Comparison of ENCODE assay signal across 2 cellular contexts in the genomic region with DNA sequence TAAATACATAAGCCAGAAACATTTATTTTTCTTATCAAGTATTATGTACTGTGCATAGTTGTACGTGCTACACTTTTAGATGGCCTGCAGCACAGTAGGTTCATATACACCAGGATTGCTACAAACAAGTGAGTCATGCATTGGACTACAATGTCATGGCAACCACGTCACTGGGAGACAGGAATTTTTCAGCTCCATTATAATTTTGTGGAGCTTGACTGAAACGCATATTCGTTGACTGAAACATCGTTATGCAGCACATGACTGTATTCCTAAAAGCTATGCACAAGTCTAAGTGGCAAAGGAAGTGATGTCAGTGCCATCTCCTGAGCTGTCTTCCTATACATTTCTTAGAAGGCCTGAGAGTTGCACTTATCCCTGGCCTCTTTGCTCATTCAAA.
TF ChIP-seq lines count a peak whose summit lies in the region.

No MANE protein-coding gene starts in this region.

TF ChIP-seq in GM23338, 12 proteins besides CTCF, POLR2A, EP300 and RAD21:
- TF ChIP-seq ZNF462 (CRISPR knock-in tag; IDR thresholded peaks at IDR 0.05) (no peak), EZH2 (IDR thresholded peaks at IDR 0.05; ENCODE audit: low read depth, unreplicated experiment) (no peak), CREB1 (CRISPR knock-in tag; IDR thresholded peaks at IDR 0.05; ENCODE audit: low read depth) (no peak), ZNF114 (CRISPR knock-in tag; IDR thresholded peaks at IDR 0.05) (no peak), POLR2AphosphoS5 (IDR thresholded peaks at IDR 0.05; ENCODE audit: low read depth) (no peak), EZH2phosphoT487 (IDR thresholded peaks at IDR 0.05; ENCODE audit: unreplicated experiment) (no peak), STAT1 (IDR thresholded peaks at IDR 0.05; ENCODE audit: unreplicated experiment) (no peak)

TF ChIP-seq in H1, 55 proteins besides CTCF, POLR2A, EP300 and RAD21:
- TF ChIP-seq FOSL1 (IDR thresholded peaks at IDR 0.05; ENCODE audit: insufficient read depth, low read depth, low read length), result no peak
- no peak for TF ChIP-seq RFX5 (IDR thresholded peaks at IDR 0.05; ENCODE audit: borderline replicate concordance, low read depth, low read length)
- TF ChIP-seq YY1 (IDR thresholded peaks at IDR 0.05; ENCODE audit: low read depth, low read length), result no peak
- no peak for TF ChIP-seq SIN3A (conservative IDR thresholded peaks at IDR 0.05 in 1 of 2, IDR thresholded peaks at IDR 0.05 in 1 of 2; ENCODE audit: low read depth in 1 of 2, low read length in 2 of 2)
- peak; percentile 41; the same call in 1 of the 2 replicates for TF ChIP-seq JUND (IDR thresholded peaks at IDR 0.05; ENCODE audit: low read length)
- TF ChIP-seq ATF2 (IDR thresholded peaks at IDR 0.05; ENCODE audit: low read length), result no peak
- TF ChIP-seq GABPA (IDR thresholded peaks at IDR 0.05; ENCODE audit: borderline replicate concordance, insufficient read depth, low read length), result no peak
